Comparison of ENCODE assay signal across 20 cellular contexts in genomic region chr6:41155132-41155805, GRCh38. TPM values are rescaled to one million over a fixed set of nuclear protein-coding genes. Genes with fewer than 3 reads are reported as not detected.
"Had no signal": no experiment of that assay in that cellular context is flagged by ENCODE, and none has a peak within 500 bp of the region (broad histone marks: within the 10 kb centered on the region; RNA-seq: fewer than 3 reads in every experiment).

No MANE protein-coding gene starts in this region.

- H3K27me3 ChIP-seq: upper lobe of left lung had no signal

- H3K9me3 ChIP-seq: upper lobe of left lung had no signal

- DNase-seq: activated B cell treated with CpG ODN at 0.5 μM for 24 hours; activated CD4-positive, alpha-beta T cell treated with anti-CD3 and anti-CD28 coated beads for 48 hours; activated naive CD4-positive, alpha-beta T cell treated with Interleukin-2 at 50 U/mL for 16 hours; dorsolateral prefrontal cortex; hypothalamus; occipital lobe; right cardiac atrium; stimulated activated naive CD8-positive, alpha-beta T cell treated with anti-CD3 and anti-CD28 coated beads, Interleukin-15, amount 100 ng/mL, for 72 hours; upper lobe of left lung had no signal

- H3K9me3 Mint-ChIP-seq: activated B cell treated with CpG ODN at 0.5 μM for 24 hours; nephron; stimulated activated naive CD8-positive, alpha-beta T cell treated with anti-CD3 and anti-CD28 coated beads, Interleukin-15, amount 100 ng/mL, for 72 hours; T-helper 2 cell treated with Interferon-gamma antibody and Interleukin-4, amounts not matched to agents 5 μg/mL and 100 μg/mL, for 36 hours had no signal

- H3K27ac ChIP-seq: dorsolateral prefrontal cortex, upper lobe of left lung had no signal

- ATAC-seq: right cardiac atrium; stimulated activated naive CD8-positive, alpha-beta T cell treated with anti-CD3 and anti-CD28 coated beads, Interleukin-15, amount 100 ng/mL, for 72 hours had no signal

- H3K4me3 Mint-ChIP-seq: activated B cell treated with CpG ODN at 0.5 μM for 24 hours; nephron; stimulated activated naive CD8-positive, alpha-beta T cell treated with anti-CD3 and anti-CD28 coated beads, Interleukin-15, amount 100 ng/mL, for 72 hours; T-helper 2 cell treated with Interferon-gamma antibody and Interleukin-4, amounts not matched to agents 5 μg/mL and 100 μg/mL, for 36 hours had no signal

- H3K4me2 ChIP-seq: smooth muscle cell had no signal

- H3K4me1 Mint-ChIP-seq: activated B cell treated with CpG ODN at 0.5 μM for 24 hours had no signal

- H3K4me3 ChIP-seq: dorsolateral prefrontal cortex, smooth muscle cell, upper lobe of left lung had no signal

- H3K27ac Mint-ChIP-seq: activated B cell treated with CpG ODN at 0.5 μM for 24 hours; progenitor cell of endocrine pancreas; stimulated activated naive CD8-positive, alpha-beta T cell treated with anti-CD3 and anti-CD28 coated beads, Interleukin-15, amount 100 ng/mL, for 72 hours; T-helper 2 cell treated with Interferon-gamma antibody and Interleukin-4, amounts not matched to agents 5 μg/mL and 100 μg/mL, for 36 hours had no signal

- H3K36me3 ChIP-seq: upper lobe of left lung had no signal

RNA-seq across cellular contexts. Expression of gene TREML1, which starts 1.1 kb away (rescaled TPM):
- total RNA-seq: activated B cell treated with CpG ODN at 0.5 μM for 24 hours, astrocyte, chondrocyte, fibroblast of villous mesenchyme, glomerular endothelial cell, kidney epithelial cell, lower leg skin, occipital lobe, progenitor cell of endocrine pancreas, smooth muscle cell, temporal lobe had no signal
- polyA plus RNA-seq: smooth muscle cell had no signal

RNA-seq across cellular contexts. Expression of gene TREM2, which starts 7.6 kb away (rescaled TPM):
- total RNA-seq: activated B cell treated with CpG ODN at 0.5 μM for 24 hours, astrocyte, chondrocyte, fibroblast of villous mesenchyme, glomerular endothelial cell, kidney epithelial cell, progenitor cell of endocrine pancreas, smooth muscle cell had no signal
- polyA plus RNA-seq: smooth muscle cell had no signal

RNA-seq across cellular contexts. Expression of gene TREML2, which starts 45.7 kb away (rescaled TPM):
- total RNA-seq: astrocyte, chondrocyte, fibroblast of villous mesenchyme, glomerular endothelial cell, occipital lobe, progenitor cell of endocrine pancreas, smooth muscle cell had no signal
- polyA plus RNA-seq: smooth muscle cell had no signal
